Comparison of ENCODE assay signal across 8 cellular contexts in the genomic region with DNA sequence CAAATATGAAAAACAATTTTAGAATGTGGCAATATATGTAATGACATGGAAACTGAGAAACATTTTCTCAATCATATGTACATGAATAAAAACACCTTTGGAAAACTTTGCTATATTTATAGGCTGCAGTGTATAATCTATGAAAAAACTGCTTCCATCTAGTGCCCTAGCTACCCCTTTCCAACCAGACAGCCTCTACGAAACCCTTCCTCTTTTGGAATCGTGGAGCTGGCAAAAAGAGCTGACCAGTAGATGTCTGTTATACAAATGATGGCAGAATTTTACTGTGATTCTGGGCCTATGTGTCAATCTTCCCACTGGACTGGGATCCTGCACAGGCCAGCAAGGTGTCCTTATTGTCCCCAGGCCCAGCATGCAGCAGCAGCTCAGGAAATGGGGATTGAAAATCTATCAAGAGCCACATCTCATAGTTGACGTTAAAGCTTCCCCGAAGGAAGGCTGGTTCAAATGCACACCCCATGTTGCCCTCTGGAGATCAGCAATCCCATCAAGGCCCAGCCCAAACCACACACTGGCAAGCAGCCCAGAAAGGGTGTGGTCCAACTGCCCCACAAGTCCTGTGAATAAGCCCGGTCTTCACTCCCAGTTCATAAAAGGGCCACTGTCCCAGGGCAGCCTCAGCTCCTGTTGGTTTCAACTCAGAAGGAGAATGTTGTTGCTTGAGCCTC. TPM values are rescaled to one million over a fixed set of nuclear protein-coding genes. Genes with fewer than 3 reads are reported as not detected.
DNase-seq lines count a peak whose midpoint lies in the region; ATAC-seq and TF ChIP-seq lines count a peak whose summit lies in the region.
"Had no signal": no experiment of that assay in that cellular context is flagged by ENCODE, and none has a peak within 500 bp of the region (broad histone marks: within the 10 kb centered on the region; RNA-seq: fewer than 3 reads in every experiment).

No MANE protein-coding gene starts in this region.

- no peak for TF ChIP-seq CTCF in HEK293 (tag by site-specific recombination; IDR thresholded peaks at IDR 0.05)
- no peak for TF ChIP-seq CTCF in PC-3 (conservative IDR thresholded peaks at IDR 0.05; ENCODE audit: low read depth, low read length)
- TF ChIP-seq CTCF in esophagus squamous epithelium (IDR thresholded peaks at IDR 0.05): no peak
- no peak for TF ChIP-seq CTCF in neural crest cell (conservative IDR thresholded peaks at IDR 0.05)

- no peaks in the 10 kb centered on the region for H3F3A ChIP-seq in PC-3 (ENCODE audit: low read length, unreplicated experiment)

- H3K9me2 ChIP-seq in PC-3 (replicated peaks; ENCODE audit: low read length): no peaks in the 10 kb centered on the region

- BruUV-seq in PC-3 (replicated peaks; lab: Mats Ljungman, UMichigan): no TSS peak

- H3K9ac ChIP-seq in PC-3 (ENCODE audit: low read length): peak overlapping the region; percentile 31

- H3K4me1 ChIP-seq in HEK293 (ENCODE audit: control insufficient read depth, insufficient read depth, low read length): peaks cover 7% of the 10 kb centered on the region
- peaks cover 30% of the 10 kb centered on the region for H3K4me1 ChIP-seq in PC-3 (ENCODE audit: insufficient read depth, low read length)
- peaks cover 16 to 40% (median 25%) of the 10 kb centered on the region in 3 donors for H3K4me1 ChIP-seq in esophagus squamous epithelium

- no peaks in the 10 kb centered on the region for H3K27me3 ChIP-seq in PC-3 (ENCODE audit: low read length)
- no peaks in the 10 kb centered on the region for H3K27me3 ChIP-seq in esophagus squamous epithelium

- no peaks in the 10 kb centered on the region for H3K9me3 Mint-ChIP-seq in neural crest cell
- H3K9me3 Mint-ChIP-seq: T-helper 1 cell treated with Interleukin-12 subunit alpha and Interleukin-12 subunit beta and Interleukin-4 antibody, amounts not matched to agents 30 μg/mL and 1 μg/mL, for 36 hours had no signal

- peak overlapping the region; percentile 52 for H2AFZ ChIP-seq in PC-3 (ENCODE audit: low read length)

- H3K4me3 ChIP-seq in HEK293 (ENCODE audit: low read depth, low read length) (no peak overlapping the region), PC-3 (ENCODE audit: low read length) (peak overlapping the region; percentile 35; the same call in 1 of the 2 replicates), esophagus squamous epithelium (peak overlapping the region in 3 of 4 donors; percentile 15 to 35 (median 20))

- CTCF ChIA-PET in HEK293 (lab: Yijun Ruan, JAX) (interaction anchor here (0.5 to 2.2 kb wide), 5 partner anchors 11 to 717 kb away, joined by 3 to 18 read pairs (median 3); no protein-coding TSS in a partner anchor), PC-3 (lab: Charles Lee) (no interaction called here)

- no peak for TF ChIP-seq POLR2A in esophagus squamous epithelium (IDR thresholded peaks at IDR 0.05)

- peak; percentile 93 for DNase-seq in PC-3
- peak; percentile 19 for DNase-seq in esophagus squamous epithelium (lab: John Stamatoyannopoulos, UW)
- no peak for DNase-seq in neural crest cell (ENCODE audit: low read depth, low spot score)

- H3K36me3 Mint-ChIP-seq in neural crest cell (ENCODE audit: low read depth): no peaks in the 10 kb centered on the region

- intact Hi-C loops in PC-3 (cut with micrococcal nuclease): no loop called here
- intact Hi-C loops in esophagus squamous epithelium (cut with DNase I): no loop called here

- no peaks in the 10 kb centered on the region for H4K20me1 ChIP-seq in PC-3 (ENCODE audit: low read length)

- peak overlapping the region; percentile 77 for H3K4me2 ChIP-seq in PC-3 (ENCODE audit: low read length)

- H3K27me3 Mint-ChIP-seq in neural crest cell (ENCODE audit: low read depth): peaks cover 3% of the 10 kb centered on the region

- no peaks in the 10 kb centered on the region for H3K79me2 ChIP-seq in PC-3 (ENCODE audit: low read length)

- 22 to 39% methylated on average over 3 to 4 of the region's 5 CpGs for WGBS in esophagus squamous epithelium, 2 donors

- POLR2A ChIA-PET in HEK293 (lab: Yijun Ruan, JAX): interaction anchor here (0.6 to 1.5 kb wide), 5 partner anchors 10 to 269 kb away, joined by 3 to 6 read pairs (median 4); partner anchors contain the start of gene TOR3A
- POLR2A ChIA-PET in PC-3 (lab: Charles Lee; ENCODE audit: unreplicated experiment): no interaction called here

- H3K9me3 ChIP-seq in HEK293 (ENCODE audit: control insufficient read depth, insufficient read depth, low read depth, low read length): no peaks in the 10 kb centered on the region
- H3K9me3 ChIP-seq in PC-3 (ENCODE audit: low read length): no peaks in the 10 kb centered on the region
- H3K9me3 ChIP-seq in esophagus squamous epithelium: no peaks in the 10 kb centered on the region

- peak overlapping the region; percentile 15 for H3K27ac Mint-ChIP-seq in neural crest cell (ENCODE audit: unreplicated experiment)
- H3K27ac Mint-ChIP-seq: T-helper 1 cell treated with Interleukin-12 subunit alpha and Interleukin-12 subunit beta and Interleukin-4 antibody, amounts not matched to agents 30 μg/mL and 1 μg/mL, for 36 hours had no signal

- no peak overlapping the region for H3K4me3 Mint-ChIP-seq in neural crest cell
- H3K4me3 Mint-ChIP-seq: T-helper 1 cell treated with Interleukin-12 subunit alpha and Interleukin-12 subunit beta and Interleukin-4 antibody, amounts not matched to agents 30 μg/mL and 1 μg/mL, for 36 hours had no signal

- H3K36me3 ChIP-seq in HEK293 (ENCODE audit: control insufficient read depth in 2 of 2, insufficient read depth in 1 of 2, low read length in 2 of 2) (no peaks in the 10 kb centered on the region), PC-3 (ENCODE audit: low read depth, low read length) (no peaks in the 10 kb centered on the region), esophagus squamous epithelium (no peaks in the 10 kb centered on the region)

- peaks cover 21% of the 10 kb centered on the region for H3K4me1 Mint-ChIP-seq in neural crest cell

- ATAC-seq in PC-3: peak; percentile 95
- no peak for ATAC-seq in GM21360 (IDR thresholded peaks at IDR 0.05; ENCODE audit: unreplicated experiment)
- no peak for ATAC-seq in HG02678 (IDR thresholded peaks at IDR 0.05; ENCODE audit: unreplicated experiment)
- no peak for ATAC-seq in HG03469 (IDR thresholded peaks at IDR 0.05; ENCODE audit: unreplicated experiment)

- no peak overlapping the region; the same call in 1 of the 2 replicates for H3K27ac ChIP-seq in HEK293 (ENCODE audit: extremely low read depth, low read depth, low read length)
- peak overlapping the region; percentile 82 for H3K27ac ChIP-seq in PC-3 (ENCODE audit: low read length)
- peak overlapping the region; percentile 40 to 85 (median 79) for H3K27ac ChIP-seq in esophagus squamous epithelium

TF ChIP-seq in HEK293, 187 proteins besides CTCF, POLR2A, EP300 and RAD21 (continues in another document):
- no peak for TF ChIP-seq ZNF350 (tag by site-specific recombination; IDR thresholded peaks at IDR 0.05)
- TF ChIP-seq ZNF266 (tag by site-specific recombination; IDR thresholded peaks at IDR 0.05; ENCODE audit: low read depth): no peak
- TF ChIP-seq ZSCAN18 (tag by site-specific recombination; IDR thresholded peaks at IDR 0.05): no peak
- TF ChIP-seq GFI1B (tag by site-specific recombination; IDR thresholded peaks at IDR 0.05): no peak
- peak; percentile 54; the same call in 1 of the 2 replicates for TF ChIP-seq ZNF18 (tag by site-specific recombination; IDR thresholded peaks at IDR 0.05)
- TF ChIP-seq ZNF341 (tag by site-specific recombination; IDR thresholded peaks at IDR 0.05; ENCODE audit: low read depth): no peak
- no peak for TF ChIP-seq AEBP2 (tag by site-specific recombination; IDR thresholded peaks at IDR 0.05; ENCODE audit: borderline replicate concordance)
- no peak for TF ChIP-seq ZNF792 (tag by site-specific recombination; IDR thresholded peaks at IDR 0.05)
- peak; percentile 52; the same call in 1 of the 2 replicates for TF ChIP-seq SCRT2 (tag by site-specific recombination; IDR thresholded peaks at IDR 0.05)

RNA-seq across cellular contexts. Expression of gene FAM20B, which starts 8.9 kb away (rescaled TPM):
- 20.1 and 21.1 TPM in 2 replicates for total RNA-seq in PC-3 (2014; rRNA removed)
- total RNA-seq in esophagus squamous epithelium: 10 to 100 TPM; 16.3 to 27.3 (median 18.7) TPM
- 38.8 and 39.7 TPM in 2 replicates for total RNA-seq in neural crest cell
